Comparison of ENCODE assay signal across 8 cellular contexts in the genomic region with DNA sequence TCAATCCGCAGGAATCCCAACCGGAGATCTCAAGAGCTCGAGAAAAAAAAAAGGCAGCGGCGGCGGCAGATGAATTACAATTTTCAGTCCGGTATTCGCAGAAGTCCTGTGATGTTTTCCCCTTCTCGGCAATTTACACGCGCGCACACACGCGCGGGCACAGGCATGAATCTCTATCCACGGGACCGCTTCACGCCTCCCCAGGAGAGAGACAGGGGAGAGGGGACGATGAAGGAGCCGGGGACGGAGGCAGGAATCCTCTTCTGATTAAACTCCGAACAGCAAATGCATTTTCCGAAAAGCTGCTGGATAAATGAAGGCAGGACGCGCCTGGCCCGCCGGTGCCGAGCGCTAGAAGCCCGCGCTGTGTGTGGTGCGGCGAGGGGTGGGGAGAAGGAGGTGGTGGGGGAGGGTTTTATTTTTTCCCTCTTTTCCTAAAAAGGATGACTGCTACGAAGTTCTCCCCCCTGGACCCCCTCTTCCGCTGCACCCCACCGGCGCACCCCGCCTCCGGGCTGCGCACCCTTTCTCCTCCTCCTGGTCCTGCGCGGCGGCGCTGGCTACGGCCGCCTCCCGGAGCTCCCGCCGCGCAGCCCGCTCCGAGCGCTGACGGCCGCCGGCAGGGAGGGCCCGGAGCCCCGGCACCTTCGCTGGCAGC. TPM values are rescaled to one million over a fixed set of nuclear protein-coding genes. Genes with fewer than 3 reads are reported as not detected.
DNase-seq lines count a peak whose midpoint lies in the region; ATAC-seq and TF ChIP-seq lines count a peak whose summit lies in the region.

A gene (minus strand): TSS at position 387 of the 658 bp plus-strand sequence.

- H3K9me3 Mint-ChIP-seq in CD4-positive, alpha-beta T cell = no peaks in the 10 kb centered on the region

- H3K4me3 Mint-ChIP-seq in CD4-positive, alpha-beta T cell = peak within 1 kb of the TSS; percentile 98

- H3K4me1 Mint-ChIP-seq in CD4-positive, alpha-beta T cell (ENCODE audit: low read depth) = peaks cover 63% of the 10 kb centered on the region

- H3K27ac ChIP-seq in CD4-positive, alpha-beta T cell (ENCODE audit: low read depth, low read length) = peak within 1 kb of the TSS; percentile 82
- H3K27ac ChIP-seq in HL-60 (replicated peaks) = peak within 1 kb of the TSS; percentile 96

- POLR2A ChIA-PET in CD4-positive, alpha-beta T cell (lab: Charles Lee) = interaction anchor here (0.6 to 3.9 kb wide), 22 partner anchors 10 to 796 kb away, joined by 3 to 34 read pairs (median 5); a partner anchor contains a TSS

- peaks cover 26% of the 10 kb centered on the region for H3K36me3 Mint-ChIP-seq in CD4-positive, alpha-beta T cell (ENCODE audit: low read depth)

- H3K4me3 ChIP-seq in HL-60 (replicated peaks; ENCODE audit: insufficient read depth, low read length) (peak within 1 kb of the TSS; percentile 97), choroid plexus epithelial cell (ENCODE audit: low read depth, low read length) (peak within 1 kb of the TSS; percentile 60)

- H3K27ac Mint-ChIP-seq in CD4-positive, alpha-beta T cell = peak within 1 kb of the TSS; percentile 95

- CTCF ChIA-PET in CD4-positive, alpha-beta T cell (lab: Charles Lee) = interaction anchor here (1.1 to 3.8 kb wide), 14 partner anchors 12 to 303 kb away, joined by 3 to 56 read pairs (median 10); no protein-coding TSS in a partner anchor

- DNase-seq in CD4-positive, alpha-beta T cell = peak in 3 of 10 experiments; percentile 22 to 36 (median 23)
- DNase-seq in HL-60 (ENCODE audit: low read depth in 1 of 2, low spot score in 1 of 2) (peak in 1 of 2 experiments; percentile 72), choroid plexus epithelial cell (ENCODE audit: low read depth) (peak; percentile 47), left kidney (ENCODE audit: low read depth, low spot score) (peak; percentile 78), 8988T (no peak)
- DNase-seq in stimulated activated CD8-positive, alpha-beta memory T cell treated with anti-CD3 and anti-CD28 coated beads, Interleukin-15, amount 100 ng/mL, for 24 hours (ENCODE audit: low read depth) = peak; percentile 21

- intact Hi-C loops in CD4-positive, alpha-beta T cell (cut with DNase I, micrococcal nuclease) = loop anchor here (2.0 to 10.0 kb wide), 12 partner anchors 47 to 797 kb away; a partner anchor contains a TSS

- no peaks in the 10 kb centered on the region for H3K9me3 ChIP-seq in CD4-positive, alpha-beta T cell (ENCODE audit: control insufficient read depth, low read length)

- no peaks in the 10 kb centered on the region for H3K27me3 ChIP-seq in CD4-positive, alpha-beta T cell (ENCODE audit: control insufficient read depth, insufficient read depth, low read length)
- no peaks in the 10 kb centered on the region for H3K27me3 ChIP-seq in HL-60 (ENCODE audit: insufficient read depth, poor library complexity, severe bottlenecking)

- ATAC-seq in CD4-positive, alpha-beta T cell (ENCODE audit: poor library complexity) = peak; percentile 24
- peak; percentile 6 for ATAC-seq in GM19395 (IDR thresholded peaks at IDR 0.05; ENCODE audit: unreplicated experiment)
- ATAC-seq in SK-N-SH treated with all-trans-retinoic acid at 6 μM for 48 hours = peak; percentile 55

- TF ChIP-seq CTCF in CD4-positive, alpha-beta T cell (IDR thresholded peaks at IDR 0.05) = no peak
- no peak for TF ChIP-seq CTCF in HL-60 (IDR thresholded peaks at IDR 0.05; ENCODE audit: insufficient read depth, low read length)
- no peak for TF ChIP-seq CTCF in choroid plexus epithelial cell (conservative IDR thresholded peaks at IDR 0.05; ENCODE audit: low read depth, low read length)

- no peaks in the 10 kb centered on the region for H3K27me3 Mint-ChIP-seq in CD4-positive, alpha-beta T cell

TF ChIP-seq in SK-N-SH treated with all-trans-retinoic acid at 6 μM for 48 hours, 23 proteins besides CTCF, POLR2A, EP300 and RAD21:
- TF ChIP-seq OSR1 (CRISPR knock-in tag; IDR thresholded peaks at IDR 0.05) (no peak), ZFP30 (CRISPR knock-in tag; IDR thresholded peaks at IDR 0.05) (no peak), ESRRG (CRISPR knock-in tag; IDR thresholded peaks at IDR 0.05) (no peak), ZNF70 (CRISPR knock-in tag; IDR thresholded peaks at IDR 0.05) (no peak), ZFP3 (CRISPR knock-in tag; IDR thresholded peaks at IDR 0.05) (no peak), ZC3H10 (CRISPR knock-in tag; IDR thresholded peaks at IDR 0.05) (no peak), ISL1 (CRISPR knock-in tag; IDR thresholded peaks at IDR 0.05) (no peak), ARNTL (CRISPR knock-in tag; IDR thresholded peaks at IDR 0.05; ENCODE audit: borderline replicate concordance, low read depth) (no peak), ZNF8 (CRISPR knock-in tag; IDR thresholded peaks at IDR 0.05) (no peak), PPARA (CRISPR knock-in tag; IDR thresholded peaks at IDR 0.05; ENCODE audit: borderline replicate concordance) (no peak), TOX (CRISPR knock-in tag; IDR thresholded peaks at IDR 0.05; ENCODE audit: borderline replicate concordance) (no peak), BACH2 (CRISPR knock-in tag; IDR thresholded peaks at IDR 0.05; ENCODE audit: borderline replicate concordance) (no peak), SNAI2 (CRISPR knock-in tag; IDR thresholded peaks at IDR 0.05) (no peak), CSDC2 (CRISPR knock-in tag; IDR thresholded peaks at IDR 0.05) (no peak)
- TF ChIP-seq, protein P1, sequence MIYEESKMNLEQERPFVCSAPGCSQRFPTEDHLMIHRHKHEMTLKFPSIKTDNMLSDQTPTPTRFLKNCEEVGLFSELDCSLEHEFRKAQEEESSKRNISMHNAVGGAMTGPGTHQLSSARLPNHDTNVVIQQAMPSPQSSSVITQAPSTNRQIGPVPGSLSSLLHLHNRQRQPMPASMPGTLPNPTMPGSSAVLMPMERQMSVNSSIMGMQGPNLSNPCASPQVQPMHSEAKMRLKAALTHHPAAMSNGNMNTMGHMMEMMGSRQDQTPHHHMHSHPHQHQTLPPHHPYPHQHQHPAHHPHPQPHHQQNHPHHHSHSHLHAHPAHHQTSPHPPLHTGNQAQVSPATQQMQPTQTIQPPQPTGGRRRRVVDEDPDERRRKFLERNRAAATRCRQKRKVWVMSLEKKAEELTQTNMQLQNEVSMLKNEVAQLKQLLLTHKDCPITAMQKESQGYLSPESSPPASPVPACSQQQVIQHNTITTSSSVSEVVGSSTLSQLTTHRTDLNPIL (CRISPR knock-in tag; IDR thresholded peaks at IDR 0.05; ENCODE audit: low read depth) = no peak
- TF ChIP-seq, protein P2, sequence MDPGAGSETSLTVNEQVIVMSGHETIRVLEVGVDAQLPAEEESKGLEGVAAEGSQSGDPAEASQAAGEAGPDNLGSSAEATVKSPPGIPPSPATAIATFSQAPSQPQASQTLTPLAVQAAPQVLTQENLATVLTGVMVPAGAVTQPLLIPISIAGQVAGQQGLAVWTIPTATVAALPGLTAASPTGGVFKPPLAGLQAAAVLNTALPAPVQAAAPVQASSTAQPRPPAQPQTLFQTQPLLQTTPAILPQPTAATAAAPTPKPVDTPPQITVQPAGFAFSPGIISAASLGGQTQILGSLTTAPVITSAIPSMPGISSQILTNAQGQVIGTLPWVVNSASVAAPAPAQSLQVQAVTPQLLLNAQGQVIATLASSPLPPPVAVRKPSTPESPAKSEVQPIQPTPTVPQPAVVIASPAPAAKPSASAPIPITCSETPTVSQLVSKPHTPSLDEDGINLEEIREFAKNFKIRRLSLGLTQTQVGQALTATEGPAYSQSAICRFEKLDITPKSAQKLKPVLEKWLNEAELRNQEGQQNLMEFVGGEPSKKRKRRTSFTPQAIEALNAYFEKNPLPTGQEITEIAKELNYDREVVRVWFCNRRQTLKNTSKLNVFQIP (CRISPR knock-in tag; IDR thresholded peaks at IDR 0.05; ENCODE audit: borderline replicate concordance, low read depth) = no peak
- TF ChIP-seq, protein P3, sequence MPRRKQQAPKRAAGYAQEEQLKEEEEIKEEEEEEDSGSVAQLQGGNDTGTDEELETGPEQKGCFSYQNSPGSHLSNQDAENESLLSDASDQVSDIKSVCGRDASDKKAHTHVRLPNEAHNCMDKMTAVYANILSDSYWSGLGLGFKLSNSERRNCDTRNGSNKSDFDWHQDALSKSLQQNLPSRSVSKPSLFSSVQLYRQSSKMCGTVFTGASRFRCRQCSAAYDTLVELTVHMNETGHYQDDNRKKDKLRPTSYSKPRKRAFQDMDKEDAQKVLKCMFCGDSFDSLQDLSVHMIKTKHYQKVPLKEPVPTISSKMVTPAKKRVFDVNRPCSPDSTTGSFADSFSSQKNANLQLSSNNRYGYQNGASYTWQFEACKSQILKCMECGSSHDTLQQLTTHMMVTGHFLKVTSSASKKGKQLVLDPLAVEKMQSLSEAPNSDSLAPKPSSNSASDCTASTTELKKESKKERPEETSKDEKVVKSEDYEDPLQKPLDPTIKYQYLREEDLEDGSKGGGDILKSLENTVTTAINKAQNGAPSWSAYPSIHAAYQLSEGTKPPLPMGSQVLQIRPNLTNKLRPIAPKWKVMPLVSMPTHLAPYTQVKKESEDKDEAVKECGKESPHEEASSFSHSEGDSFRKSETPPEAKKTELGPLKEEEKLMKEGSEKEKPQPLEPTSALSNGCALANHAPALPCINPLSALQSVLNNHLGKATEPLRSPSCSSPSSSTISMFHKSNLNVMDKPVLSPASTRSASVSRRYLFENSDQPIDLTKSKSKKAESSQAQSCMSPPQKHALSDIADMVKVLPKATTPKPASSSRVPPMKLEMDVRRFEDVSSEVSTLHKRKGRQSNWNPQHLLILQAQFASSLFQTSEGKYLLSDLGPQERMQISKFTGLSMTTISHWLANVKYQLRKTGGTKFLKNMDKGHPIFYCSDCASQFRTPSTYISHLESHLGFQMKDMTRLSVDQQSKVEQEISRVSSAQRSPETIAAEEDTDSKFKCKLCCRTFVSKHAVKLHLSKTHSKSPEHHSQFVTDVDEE (CRISPR knock-in tag; IDR thresholded peaks at IDR 0.05) = no peak

RNA-seq across cellular contexts. Expression of the gene that starts here (rescaled TPM):
- 10 to 100 TPM; 40.1 to 40.3 TPM for total RNA-seq in CD4-positive, alpha-beta T cell
